Comparison of ENCODE assay signal across 8 cellular contexts in genomic region chr10:69474688-69475432, GRCh38. TPM values are rescaled to one million over a fixed set of nuclear protein-coding genes. Genes with fewer than 3 reads are reported as not detected.
A peak's percentile ranks its signal among the peaks of the same experiment; 100 is the strongest.
DNase-seq lines count a peak whose midpoint lies in the region; ATAC-seq and TF ChIP-seq lines count a peak whose summit lies in the region.

No MANE protein-coding gene starts in this region.

- H3K4me1 ChIP-seq in GM23248 (ENCODE audit: insufficient read depth) (peaks cover 11% of the 10 kb centered on the region), smooth muscle cell (ENCODE audit: low read depth) (peaks cover 34% of the 10 kb centered on the region)

- H3K4me2 ChIP-seq in GM23248 (ENCODE audit: unreplicated experiment) (peak overlapping the region; percentile 17), smooth muscle cell (peak overlapping the region; percentile 60)

- no peaks in the 10 kb centered on the region for H3K36me3 Mint-ChIP-seq in activated T-helper 1 cell treated with anti-CD3 and anti-CD28 coated beads, Interleukin-12 subunit alpha, Interleukin-12 subunit beta, Interleukin-2, Interleukin-4 antibody, amounts not matched to agents 30 ng/mL and 10 ng/mL and 1 ng/mL, durations not matched to agents 14 hours and 24 hours and 36 hours (ENCODE audit: low read depth)

- no peak for ATAC-seq in HG02840 (IDR thresholded peaks at IDR 0.05; ENCODE audit: low FRiP score, unreplicated experiment)

- no peaks in the 10 kb centered on the region for H4K20me1 ChIP-seq in GM23248 (ENCODE audit: insufficient read depth)
- no peaks in the 10 kb centered on the region for H4K20me1 ChIP-seq in smooth muscle cell (ENCODE audit: low read depth)

- in situ Hi-C loops in GM23248 (cut with MboI), result no loop called here
- in situ Hi-C loops in astrocyte of the spinal cord (cut with HindIII; ENCODE audit: low sequenced_read_pairs), result no loop called here

- no peak overlapping the region for H3K4me3 Mint-ChIP-seq in activated T-helper 1 cell treated with anti-CD3 and anti-CD28 coated beads, Interleukin-12 subunit alpha, Interleukin-12 subunit beta, Interleukin-2, Interleukin-4 antibody, amounts not matched to agents 30 ng/mL and 10 ng/mL and 1 ng/mL, durations not matched to agents 14 hours and 24 hours and 36 hours

- no peak overlapping the region for H3K9ac ChIP-seq in GM23248
- H3K9ac ChIP-seq in smooth muscle cell (ENCODE audit: low read depth), result peak overlapping the region; percentile 69

- H3K9me2 ChIP-seq in GM23248 (ENCODE audit: insufficient read depth), result no peaks in the 10 kb centered on the region

- H3K9me3 Mint-ChIP-seq in activated T-helper 1 cell treated with anti-CD3 and anti-CD28 coated beads, Interleukin-12 subunit alpha, Interleukin-12 subunit beta, Interleukin-2, Interleukin-4 antibody, amounts not matched to agents 30 ng/mL and 10 ng/mL and 1 ng/mL, durations not matched to agents 14 hours and 24 hours and 36 hours, result no peaks in the 10 kb centered on the region

- DNase-seq in GM23248, result peak; percentile 88
- DNase-seq in astrocyte of the spinal cord (ENCODE audit: low read depth, low spot score), result peak; percentile 62
- peak; percentile 88 for DNase-seq in iris pigment epithelial cell (ENCODE audit: low read depth)
- no peak for DNase-seq in smooth muscle cell (lab: John Stamatoyannopoulos, UW; ENCODE audit: unreplicated experiment)
- DNase-seq in activated T-helper 1 cell treated with anti-CD3 and anti-CD28 coated beads, Interleukin-12 subunit alpha, Interleukin-12 subunit beta, Interleukin-2, Interleukin-4 antibody, amounts not matched to agents 30 ng/mL and 10 ng/mL and 1 ng/mL, durations not matched to agents 14 hours and 24 hours and 36 hours (ENCODE audit: low spot score), result no peak
- DNase-seq in OCI-M1 (lab: John Stamatoyannopoulos, UW), result no peak
- DNase-seq in AML-193 (lab: John Stamatoyannopoulos, UW), result no peak

- TF ChIP-seq CTCF in astrocyte of the spinal cord (IDR thresholded peaks at IDR 0.05; ENCODE audit: low read depth, low read length) (no peak), smooth muscle cell (IDR thresholded peaks at IDR 0.05; ENCODE audit: borderline replicate concordance, insufficient read depth, poor library complexity, severe bottlenecking) (no peak)

- H3K27ac ChIP-seq in GM23248 (peak overlapping the region; percentile 13; the same call in 1 of the 2 replicates), smooth muscle cell (ENCODE audit: low read depth) (peak overlapping the region; percentile 97)

- WGBS in GM23248 (ENCODE audit: low coverage in 1 of 2, low lambda C conversion rate in 2 of 2, missing lambda C conversion rate in 2 of 2), 2 experiments, result 31 to 42% methylated on average over 8 to 9 of the region's 9 CpGs
- 13% methylated on average over 9 of the region's 9 CpGs for WGBS in smooth muscle cell (ENCODE audit: low lambda C conversion rate)

- no peaks in the 10 kb centered on the region for H3K4me1 Mint-ChIP-seq in activated T-helper 1 cell treated with anti-CD3 and anti-CD28 coated beads, Interleukin-12 subunit alpha, Interleukin-12 subunit beta, Interleukin-2, Interleukin-4 antibody, amounts not matched to agents 30 ng/mL and 10 ng/mL and 1 ng/mL, durations not matched to agents 14 hours and 24 hours and 36 hours (ENCODE audit: low read depth)

- H3K79me2 ChIP-seq in GM23248 (ENCODE audit: insufficient read depth), result no peaks in the 10 kb centered on the region
- H3K79me2 ChIP-seq in smooth muscle cell (ENCODE audit: low read depth), result peaks cover 25% of the 10 kb centered on the region

- H2AFZ ChIP-seq in GM23248 (peak overlapping the region; percentile 40; the same call in 1 of the 2 replicates), smooth muscle cell (ENCODE audit: low read depth) (no peak overlapping the region)

- H3K27me3 ChIP-seq in GM23248 (replicated peaks; ENCODE audit: insufficient read depth) (peaks cover 19% of the 10 kb centered on the region; the same call in 1 of the 2 replicates), smooth muscle cell (ENCODE audit: low read depth) (no peaks in the 10 kb centered on the region)

- intact Hi-C loops in activated T-helper 1 cell treated with anti-CD3 and anti-CD28 coated beads, Interleukin-12 subunit alpha, Interleukin-12 subunit beta, Interleukin-2, Interleukin-4 antibody, amounts not matched to agents 30 ng/mL and 10 ng/mL and 1 ng/mL, durations not matched to agents 14 hours and 24 hours and 36 hours (cut with micrococcal nuclease), result no loop called here

- H3K9me3 ChIP-seq in GM23248 (ENCODE audit: low read depth), result no peaks in the 10 kb centered on the region
- H3K9me3 ChIP-seq in smooth muscle cell (replicated peaks; ENCODE audit: low read depth), result no peaks in the 10 kb centered on the region

- H3K27ac Mint-ChIP-seq in activated T-helper 1 cell treated with anti-CD3 and anti-CD28 coated beads, Interleukin-12 subunit alpha, Interleukin-12 subunit beta, Interleukin-2, Interleukin-4 antibody, amounts not matched to agents 30 ng/mL and 10 ng/mL and 1 ng/mL, durations not matched to agents 14 hours and 24 hours and 36 hours, result no peak overlapping the region

- H3F3A ChIP-seq in GM23248 (ENCODE audit: insufficient read depth) (no peaks in the 10 kb centered on the region), smooth muscle cell (ENCODE audit: low read depth) (peaks cover 50% of the 10 kb centered on the region)

- H3K36me3 ChIP-seq in GM23248 (ENCODE audit: low read depth), result no peaks in the 10 kb centered on the region
- no peaks in the 10 kb centered on the region for H3K36me3 ChIP-seq in smooth muscle cell (ENCODE audit: low read depth)

- H3K27me3 Mint-ChIP-seq in activated T-helper 1 cell treated with anti-CD3 and anti-CD28 coated beads, Interleukin-12 subunit alpha, Interleukin-12 subunit beta, Interleukin-2, Interleukin-4 antibody, amounts not matched to agents 30 ng/mL and 10 ng/mL and 1 ng/mL, durations not matched to agents 14 hours and 24 hours and 36 hours (ENCODE audit: insufficient read depth), result peaks cover 12% of the 10 kb centered on the region

- H3K4me3 ChIP-seq in GM23248, result no peak overlapping the region
- H3K4me3 ChIP-seq in astrocyte of the spinal cord (ENCODE audit: low read depth, low read length), result no peak overlapping the region
- no peak overlapping the region for H3K4me3 ChIP-seq in smooth muscle cell

RNA-seq across cellular contexts. Expression of gene TSPAN15, which starts 23.6 kb away (rescaled TPM):
- not detected in 2 replicates for total RNA-seq in GM23248 (2014; rRNA removed; shearing (Covaris generic))
- polyA plus RNA-seq in GM23248 (2016; fragmentation: Nextera tagmentation; extraction: Ambion mirVana), result 0.29 and 0.34 TPM in 2 replicates
- 113 and 145 TPM in 2 replicates for total RNA-seq in smooth muscle cell
- polyA plus RNA-seq in smooth muscle cell, result 144 and 249 TPM in 2 replicates
- 1.6 and 2.7 TPM in 2 replicates for total RNA-seq in activated T-helper 1 cell treated with anti-CD3 and anti-CD28 coated beads, Interleukin-12 subunit alpha, Interleukin-12 subunit beta, Interleukin-2, Interleukin-4 antibody, amounts not matched to agents 30 ng/mL and 10 ng/mL and 1 ng/mL, durations not matched to agents 14 hours and 24 hours and 36 hours

RNA-seq across cellular contexts. Expression of gene TACR2, which starts 58.1 kb away (rescaled TPM):
- 0.54 TPM in 1 of 2 replicates, not detected in the other for total RNA-seq in GM23248 (2014; rRNA removed; shearing (Covaris generic))
- polyA plus RNA-seq in GM23248 (2016; fragmentation: Nextera tagmentation; extraction: Ambion mirVana) (0.24 and 0.25 TPM in 2 replicates), smooth muscle cell (0.13 and 0.43 TPM in 2 replicates)
- total RNA-seq in smooth muscle cell, result not detected in 2 replicates
- not detected in 2 replicates for total RNA-seq in activated T-helper 1 cell treated with anti-CD3 and anti-CD28 coated beads, Interleukin-12 subunit alpha, Interleukin-12 subunit beta, Interleukin-2, Interleukin-4 antibody, amounts not matched to agents 30 ng/mL and 10 ng/mL and 1 ng/mL, durations not matched to agents 14 hours and 24 hours and 36 hours

Comparison
In these comparisons a context has a peak if more than half of its experiments do, and no peak if none do; other contexts are left out.
1. DNase-seq: peak in GM23248 (single experiment), astrocyte of the spinal cord (single experiment) and iris pigment epithelial cell (single experiment); none in smooth muscle cell (single experiment), activated T-helper 1 cell treated with anti-CD3 and anti-CD28 coated beads, Interleukin-12 subunit alpha, Interleukin-12 subunit beta, Interleukin-2, Interleukin-4 antibody, amounts not matched to agents 30 ng/mL and 10 ng/mL and 1 ng/mL, durations not matched to agents 14 hours and 24 hours and 36 hours (single experiment), OCI-M1 (single experiment) and AML-193 (0 of 2).
2. RNA of gene TSPAN15, which starts 23.6 kb away (total RNA-seq): 113 to 145 TPM in smooth muscle cell; 1.6 to 2.7 TPM in activated T-helper 1 cell treated with anti-CD3 and anti-CD28 coated beads, Interleukin-12 subunit alpha, Interleukin-12 subunit beta, Interleukin-2, Interleukin-4 antibody, amounts not matched to agents 30 ng/mL and 10 ng/mL and 1 ng/mL, durations not matched to agents 14 hours and 24 hours and 36 hours and not detected in GM23248; every median in the first group is over 10 times any median in the second.